1 cellular context compared by ENCODE assay signal in genomic region chr4:55398966-55399365, GRCh38.
A peak's percentile ranks its signal among the peaks of the same experiment; 100 is the strongest.
TF ChIP-seq lines count a peak whose summit lies in the region.

No MANE protein-coding gene starts in this region.

TF ChIP-seq in K562, 482 proteins besides CTCF, POLR2A, EP300 and RAD21 (continued from another document):
- TF ChIP-seq ZBTB40 (IDR thresholded peaks at IDR 0.05): 0 out of 2 replicates have a peak, but pooled peaks have one; percentile 4
- no peak for TF ChIP-seq ZBTB40 (CRISPR knock-in tag; IDR thresholded peaks at IDR 0.05)
TF ChIP-seq in K562: peak in this region for 1.
